Comparison of ENCODE assay signal across 17 cellular contexts in genomic region chr12:2009623-2010022, GRCh38. TPM values are rescaled to one million over a fixed set of nuclear protein-coding genes. Genes with fewer than 3 reads are reported as not detected.
DNase-seq lines count a peak whose midpoint lies in the region; ATAC-seq, FAIRE-seq and TF ChIP-seq lines count a peak whose summit lies in the region.
"Had no signal": no experiment of that assay in that cellular context is flagged by ENCODE, and none has a peak within 500 bp of the region (broad histone marks: within the 10 kb centered on the region; RNA-seq: fewer than 3 reads in every experiment).

No MANE protein-coding gene starts in this region.

- no peak overlapping the region for H3K4me2 ChIP-seq in Karpas-422 (ENCODE audit: low read depth, low read length, poor library complexity, severe bottlenecking)
- H3K4me2 ChIP-seq in GM12878 (ENCODE audit: control insufficient read depth, insufficient read depth): no peak overlapping the region

- no peak for TF ChIP-seq EP300 in GM12878 (IDR thresholded peaks at IDR 0.05; ENCODE audit: borderline replicate concordance in 1 of 2, control insufficient read depth in 1 of 2, low read depth in 2 of 2, low read length in 2 of 2)

- no peak for TF ChIP-seq POLR2A in GM12878 (IDR thresholded peaks at IDR 0.05; ENCODE audit: low read depth, low read length)

- ATAC-seq in GM12878 (peak; percentile 61), HG02884 (IDR thresholded peaks at IDR 0.05; ENCODE audit: unreplicated experiment) (no peak)
- ATAC-seq: left ventricle myocardium superior had no signal

- no peak overlapping the region for H3K9ac ChIP-seq in Karpas-422 (ENCODE audit: low read length)
- no peak overlapping the region for H3K9ac ChIP-seq in GM12878 (ENCODE audit: control insufficient read depth, insufficient read depth, low read length)

- BruUV-seq in GM12878 (replicated peaks; lab: Mats Ljungman, UMichigan): no TSS peak

- H3K79me2 ChIP-seq in Karpas-422 (ENCODE audit: low read length): no peaks in the 10 kb centered on the region
- no peaks in the 10 kb centered on the region for H3K79me2 ChIP-seq in GM12878 (ENCODE audit: control insufficient read depth, insufficient read depth, low read length)

- H3K9me2 ChIP-seq in Karpas-422 (replicated peaks; ENCODE audit: insufficient read depth, low read length): no peaks in the 10 kb centered on the region

- H3K4me3 ChIP-seq in Karpas-422 (ENCODE audit: low read length) (no peak overlapping the region), GM12878 (no peak overlapping the region)
- H3K4me3 ChIP-seq: MG63, testis had no signal

- TF ChIP-seq CTCF in GM12873 (IDR thresholded peaks at IDR 0.05; ENCODE audit: insufficient read depth, low read depth, low read length, missing control alignments) (peak; percentile 27), GM12878 (IDR thresholded peaks at IDR 0.05 in 2 of 3, conservative IDR thresholded peaks at IDR 0.05 in 1 of 3; ENCODE audit: control insufficient read depth in 2 of 3, extremely low read depth in 1 of 3, insufficient read depth in 1 of 3, low read depth in 3 of 3, low read length in 3 of 3) (peak in 2 of 3 experiments; percentile 7 to 11; a peak in 2 of 6 replicates), progenitor cell of endocrine pancreas (IDR thresholded peaks at IDR 0.05; ENCODE audit: unreplicated experiment) (peak; percentile 43)

- SMC1A ChIA-PET in GM12878 (lab: Charles Lee; ENCODE audit: uncharacterized antibody, unreplicated experiment): interaction anchor here (1.2 kb wide), 2 partner anchors 8 to 14 kb away, joined by 5 read pairs; no protein-coding TSS in a partner anchor

- H3K27me3 Mint-ChIP-seq in progenitor cell of endocrine pancreas: no peaks in the 10 kb centered on the region

- H2AFZ ChIP-seq in Karpas-422 (ENCODE audit: low read length): no peak overlapping the region
- no peak overlapping the region for H2AFZ ChIP-seq in GM12878 (ENCODE audit: control insufficient read depth, low read depth, low read length)

- CTCF ChIA-PET in GM12878 (lab: Yijun Ruan, JAX): interaction anchor here (0.7 to 1.1 kb wide), 3 partner anchors 15 to 70 kb away, joined by 3 to 4 read pairs (median 4); no protein-coding TSS in a partner anchor

- no peak overlapping the region for H3K4me3 Mint-ChIP-seq in progenitor cell of endocrine pancreas (ENCODE audit: low read depth)
- H3K4me3 Mint-ChIP-seq: neural crest cell; T-helper 2 cell treated with Interferon-gamma antibody and Interleukin-4, amounts not matched to agents 5 μg/mL and 100 μg/mL, for 36 hours had no signal

- no peak overlapping the region for H3K27ac Mint-ChIP-seq in progenitor cell of endocrine pancreas
- H3K27ac Mint-ChIP-seq: T-helper 2 cell treated with Interferon-gamma antibody and Interleukin-4, amounts not matched to agents 5 μg/mL and 100 μg/mL, for 36 hours had no signal

- H3K27me3 ChIP-seq in Karpas-422 (ENCODE audit: low read length) (no peaks in the 10 kb centered on the region), GM12878 (replicated peaks in 1 of 2; ENCODE audit: control insufficient read depth in 2 of 2, insufficient read depth in 2 of 2, low read length in 1 of 2) (no peaks in the 10 kb centered on the region)
- H3K27me3 ChIP-seq: brain microvascular endothelial cell, MG63, testis had no signal

- H3K9me3 ChIP-seq in Karpas-422 (ENCODE audit: low read length) (no peaks in the 10 kb centered on the region), GM12878 (replicated peaks; ENCODE audit: control insufficient read depth, insufficient read depth, low read length) (no peaks in the 10 kb centered on the region; the same call in 2 of the 3 replicates)
- H3K9me3 ChIP-seq: MG63, testis had no signal

- H3K36me3 ChIP-seq in Karpas-422 (ENCODE audit: insufficient read depth, low read length) (no peaks in the 10 kb centered on the region), GM12878 (ENCODE audit: control insufficient read depth in 2 of 2, insufficient read depth in 2 of 2, low read length in 1 of 2) (no peaks in the 10 kb centered on the region)
- H3K36me3 ChIP-seq: brain microvascular endothelial cell, MG63 had no signal

- POLR2A ChIA-PET in GM12878 (lab: Charles Lee): interaction anchor here (1.2 kb wide), 1 partner anchor 11 kb away, joined by 3 read pairs; no protein-coding TSS in a partner anchor

- no peak overlapping the region for H3K27ac ChIP-seq in Karpas-422 (ENCODE audit: low read length)
- H3K27ac ChIP-seq in GM12878 (ENCODE audit: control insufficient read depth, insufficient read depth): no peak overlapping the region
- H3K27ac ChIP-seq: brain microvascular endothelial cell, testis had no signal

- peaks cover 14% of the 10 kb centered on the region for H3K4me1 ChIP-seq in Karpas-422 (ENCODE audit: low read length)
- H3K4me1 ChIP-seq in GM12878 (ENCODE audit: control insufficient read depth, insufficient read depth, low read length): no peaks in the 10 kb centered on the region
- H3K4me1 ChIP-seq: testis had no signal

- H3K36me3 Mint-ChIP-seq in progenitor cell of endocrine pancreas (ENCODE audit: insufficient read depth): no peaks in the 10 kb centered on the region

- FAIRE-seq in GM12878 (lab: Jason Lieb, UNC): peak; percentile 13
- FAIRE-seq in GM19239 (lab: Jason Lieb, UNC): no peak

- RAD21 ChIA-PET in GM12878 (lab: Charles Lee; ENCODE audit: unreplicated experiment): interaction anchor here (1.5 kb wide), 1 partner anchor 31 kb away, joined by 3 read pairs; no protein-coding TSS in a partner anchor

- intact Hi-C loops in GM12878 (cut with micrococcal nuclease; ENCODE audit: unreplicated experiment): no loop called here

- DNase-seq in Karpas-422 (peak; percentile 56), GM12878 (ENCODE audit: low read depth, low spot score) (no peak), progenitor cell of endocrine pancreas (ENCODE audit: low spot score, unreplicated experiment) (no peak), anterior cingulate cortex (lab: John Stamatoyannopoulos, UW) (no peak), pons (ENCODE audit: low spot score) (no peak), GM19239 (ENCODE audit: insufficient read length, low spot score) (no peak)
- DNase-seq: activated CD4-positive, alpha-beta T cell treated with anti-CD3 and anti-CD28 coated beads, Interleukin-2, amount 50 U/mL, for 4 hours; brain microvascular endothelial cell; COR-L47; effector memory CD4-positive, alpha-beta T cell; left ventricle myocardium superior; MG63; testis had no signal

- H3K9me3 Mint-ChIP-seq in progenitor cell of endocrine pancreas (ENCODE audit: low read depth): no peaks in the 10 kb centered on the region
- H3K9me3 Mint-ChIP-seq: neural crest cell; T-helper 2 cell treated with Interferon-gamma antibody and Interleukin-4, amounts not matched to agents 5 μg/mL and 100 μg/mL, for 36 hours had no signal

- peak; percentile 12; the same call in 1 of the 2 replicates for TF ChIP-seq RAD21 in GM12878 (IDR thresholded peaks at IDR 0.05; ENCODE audit: insufficient read depth, low read depth, low read length)

- in situ Hi-C loops in GM12878 (cut with MboI): no loop called here

- no peaks in the 10 kb centered on the region for H4K20me1 ChIP-seq in Karpas-422 (ENCODE audit: insufficient read depth, low read depth, low read length)
- H4K20me1 ChIP-seq in GM12878 (ENCODE audit: control insufficient read depth, insufficient read depth): no peaks in the 10 kb centered on the region

- WGBS in GM12878 (ENCODE audit: insufficient coverage, insufficient replicate concordance, low lambda C conversion rate, missing lambda C conversion rate): 50% methylated on average over 1 of the region's 1 CpG

- H3K4me1 Mint-ChIP-seq in progenitor cell of endocrine pancreas (ENCODE audit: low read depth): peaks cover 24% of the 10 kb centered on the region

TF ChIP-seq in GM12878, 131 proteins besides CTCF, POLR2A, EP300 and RAD21 (continues in another document):
- no peak for TF ChIP-seq TCF7 (IDR thresholded peaks at IDR 0.05; ENCODE audit: borderline replicate concordance)

RNA-seq across cellular contexts. Expression of gene DCP1B, which starts 5.4 kb away (rescaled TPM):
- 18.4 and 30.8 TPM in 2 replicates for total RNA-seq in Karpas-422 (2014; rRNA removed; shearing (Covaris generic); ENCODE audit: low replicate concordance)
- 34.9 and 37.2 TPM in 2 replicates for total RNA-seq in GM12878 (2013; cell fraction: nucleolus; rRNA removed)
- total RNA-seq in GM12878 (2014; rRNA removed): 12.6 and 12.7 TPM in 2 replicates
- 11.7 and 12.3 TPM in 2 replicates for total RNA-seq in GM12878 (2014; rRNA removed; fragmentation: Illumina TruSeq; extraction: Trizol)
- 11.2 and 12.6 TPM in 2 replicates for total RNA-seq in GM12878 (2021)
- polyA plus RNA-seq in GM12878 (2011; ENCODE audit: low read depth): 11.7 TPM
- polyA plus RNA-seq in GM12878 (2011; rRNA removed): 22.7 and 23.6 TPM in 2 replicates
- polyA plus RNA-seq in GM12878 (2011; cell fraction: cytosol; rRNA removed): 24.1 and 26.1 TPM in 2 replicates
- polyA plus RNA-seq in GM12878 (2011; cell fraction: nucleus; rRNA removed): 14.3 and 17.4 TPM in 2 replicates
- 8.8 and 9.5 TPM in 2 replicates for polyA plus RNA-seq in GM12878 (2012)
- polyA plus RNA-seq in GM12878 (2014; fragmentation: Illumina TruSeq; extraction: Trizol): 17.9 and 20.4 TPM in 2 replicates
- polyA plus RNA-seq in GM12878 (2014; fragmentation: Nextera tagmentation; extraction: Ambion mirVana): 1 to 10 TPM; 1.3 to 2.2 TPM
- polyA plus RNA-seq in GM12878 (2014; rRNA removed): 17.2 and 18.8 TPM in 2 replicates
- 10 to 100 TPM; 23.3 to 23.4 TPM for polyA plus RNA-seq in GM12878 (2016; fragmentation: Nextera tagmentation; extraction: Ambion mirVana)
- 20.4 and 29.5 TPM in 2 replicates for polyA minus RNA-seq in GM12878 (2011; rRNA and poly(A)+ RNA removed)
- 5.8 and 6.3 TPM in 2 replicates for polyA minus RNA-seq in GM12878 (2011; cell fraction: cytosol; rRNA and poly(A)+ RNA removed)
- 12.5 and 22.3 TPM in 2 replicates for polyA minus RNA-seq in GM12878 (2011; cell fraction: nucleus; rRNA and poly(A)+ RNA removed)
- total RNA-seq in progenitor cell of endocrine pancreas: 31.5 and 32.6 TPM in 2 replicates

RNA-seq across cellular contexts. Expression of gene CACNA1C, which starts 43.2 kb away (rescaled TPM):
- total RNA-seq in Karpas-422 (2014; rRNA removed; shearing (Covaris generic); ENCODE audit: low replicate concordance): 0.11 TPM in 1 of 2 replicates, not detected in the other
- not detected in 2 replicates for total RNA-seq in GM12878 (2013; cell fraction: nucleolus; rRNA removed)
- total RNA-seq in GM12878 (2014; rRNA removed) (under 0.01 and 0.05 TPM in 2 replicates), GM12878 (2014; rRNA removed; fragmentation: Illumina TruSeq; extraction: Trizol) (not detected in 2 replicates), GM12878 (2021) (0.13 TPM in 1 of 2 replicates, not detected in the other), progenitor cell of endocrine pancreas (11.7 and 13.5 TPM in 2 replicates)
- 0.35 TPM for polyA plus RNA-seq in GM12878 (2011; ENCODE audit: low read depth)
- polyA plus RNA-seq in GM12878 (2011; rRNA removed) (not detected in 2 replicates), GM12878 (2014; fragmentation: Illumina TruSeq; extraction: Trizol) (0.09 TPM in 1 of 2 replicates, not detected in the other), GM12878 (2014; fragmentation: Nextera tagmentation; extraction: Ambion mirVana) (not detected), GM12878 (2014; rRNA removed) (0.01 TPM in 2 replicates), GM12878 (2016; fragmentation: Nextera tagmentation; extraction: Ambion mirVana) (under 1 TPM; 0.15 TPM)
- polyA plus RNA-seq in GM12878 (2011; cell fraction: cytosol; rRNA removed): not detected in 2 replicates
- not detected in 2 replicates for polyA plus RNA-seq in GM12878 (2011; cell fraction: nucleus; rRNA removed)
- 0.04 TPM in 1 of 2 replicates, not detected in the other for polyA plus RNA-seq in GM12878 (2012)
- not detected in 2 replicates for polyA minus RNA-seq in GM12878 (2011; rRNA and poly(A)+ RNA removed)
- polyA minus RNA-seq in GM12878 (2011; cell fraction: cytosol; rRNA and poly(A)+ RNA removed): not detected in 2 replicates
- not detected in 2 replicates for polyA minus RNA-seq in GM12878 (2011; cell fraction: nucleus; rRNA and poly(A)+ RNA removed)

Comparison
In these comparisons a context has a peak if more than half of its experiments do, and no peak if none do; other contexts are left out.
1. RNA of gene CACNA1C, which starts 43.2 kb away (total RNA-seq): 11.7 to 13.5 TPM in progenitor cell of endocrine pancreas; 0.11 TPM in Karpas-422 and under 0.01 to 0.13 TPM in GM12878; every median in the first group is over 10 times any median in the second.
2. Peak in every context shown above with its lines, with median percentiles within 50 percentile points of each other: CTCF ChIP-seq.